In genomic region chr12:123387508-123388217, GRCh38 we compare ENCODE assay signal across 8 cellular contexts. TPM values are rescaled to one million over a fixed set of nuclear protein-coding genes. Genes with fewer than 3 reads are reported as not detected.
DNase-seq lines count a peak whose midpoint lies in the region; ATAC-seq, FAIRE-seq and TF ChIP-seq lines count a peak whose summit lies in the region.

No MANE protein-coding gene starts in this region.

- H3K4me3 Mint-ChIP-seq in activated T-helper 2 cell treated with anti-CD3 and anti-CD28 coated beads, Interferon-gamma antibody, Interleukin-2, Interleukin-4, amounts not matched to agents 10 μg/mL and 5 μg/mL and 100 μg/mL, durations not matched to agents 14 hours and 24 hours and 36 hours (ENCODE audit: low read depth): peak overlapping the region; percentile 81

- H3K9ac ChIP-seq in SK-N-SH (peak overlapping the region; percentile 77), kidney (ENCODE audit: low read length in 2 of 2) (peak overlapping the region in 1 of 2 donors; percentile 54)

- TF ChIP-seq CTCF in SK-N-SH (IDR thresholded peaks at IDR 0.05): no peak
- TF ChIP-seq CTCF in kidney (IDR thresholded peaks at IDR 0.05; ENCODE audit: borderline replicate concordance, extremely low read depth, insufficient read depth): no peak
- no peak for TF ChIP-seq CTCF in suprapubic skin (IDR thresholded peaks at IDR 0.05)

- peaks cover 18% of the 10 kb centered on the region for H3F3A ChIP-seq in SK-N-SH (replicated peaks; ENCODE audit: insufficient read depth)

- ATAC-seq in SK-N-SH treated with all-trans-retinoic acid at 6 μM for 48 hours (no peak), GM19455 (IDR thresholded peaks at IDR 0.05; ENCODE audit: unreplicated experiment) (no peak), HG02884 (IDR thresholded peaks at IDR 0.05; ENCODE audit: unreplicated experiment) (no peak)
- no peak for ATAC-seq in activated CD4-positive, CD25-positive, alpha-beta regulatory T cell treated with anti-CD3 and anti-CD28 coated beads, Interleukin-2, amount 50 U/mL, for 24 hours

- H3K27me3 ChIP-seq in SK-N-SH (ENCODE audit: insufficient read depth) (no peaks in the 10 kb centered on the region), suprapubic skin (no peaks in the 10 kb centered on the region)

- H3K27me3 Mint-ChIP-seq in activated T-helper 2 cell treated with anti-CD3 and anti-CD28 coated beads, Interferon-gamma antibody, Interleukin-2, Interleukin-4, amounts not matched to agents 10 μg/mL and 5 μg/mL and 100 μg/mL, durations not matched to agents 14 hours and 24 hours and 36 hours (ENCODE audit: low read depth): no peaks in the 10 kb centered on the region

- H4K20me1 ChIP-seq in SK-N-SH (ENCODE audit: insufficient read depth): peaks cover 7% of the 10 kb centered on the region

- peak overlapping the region; percentile 64 to 77; a peak in 3 of 4 replicates for H3K4me3 ChIP-seq in SK-N-SH (ENCODE audit: low read depth in 2 of 2, low read length in 1 of 2)
- H3K4me3 ChIP-seq in kidney (ENCODE audit: low read length in 2 of 2): peak overlapping the region; percentile 61 to 72
- peak overlapping the region; percentile 73 for H3K4me3 ChIP-seq in suprapubic skin

- H3K36me3 ChIP-seq in SK-N-SH (replicated peaks in 1 of 2; ENCODE audit: control insufficient read depth in 1 of 2, insufficient read depth in 2 of 2, low read length in 1 of 2) (peaks cover 16 to 19% of the 10 kb centered on the region in 2 experiments), kidney (ENCODE audit: control insufficient read depth in 1 of 2, insufficient read depth in 2 of 2, low read length in 2 of 2) (peaks cover 11 to 12% of the 10 kb centered on the region in 2 donors), suprapubic skin (peaks cover 8% of the 10 kb centered on the region)

- TF ChIP-seq POLR2A in suprapubic skin (IDR thresholded peaks at IDR 0.05): no peak

- H3K9me3 Mint-ChIP-seq in activated T-helper 2 cell treated with anti-CD3 and anti-CD28 coated beads, Interferon-gamma antibody, Interleukin-2, Interleukin-4, amounts not matched to agents 10 μg/mL and 5 μg/mL and 100 μg/mL, durations not matched to agents 14 hours and 24 hours and 36 hours: no peaks in the 10 kb centered on the region

- H2AFZ ChIP-seq in SK-N-SH (ENCODE audit: low read depth): peak overlapping the region; percentile 95; the same call in 1 of the 2 replicates

- peaks cover 76% of the 10 kb centered on the region for H3K79me2 ChIP-seq in SK-N-SH (ENCODE audit: insufficient read depth)

- H3K9me2 ChIP-seq in SK-N-SH: no peaks in the 10 kb centered on the region

- intact Hi-C loops in activated T-helper 2 cell treated with anti-CD3 and anti-CD28 coated beads, Interferon-gamma antibody, Interleukin-2, Interleukin-4, amounts not matched to agents 10 μg/mL and 5 μg/mL and 100 μg/mL, durations not matched to agents 14 hours and 24 hours and 36 hours (cut with micrococcal nuclease): loop anchor here (1.0 to 5.0 kb wide), 3 partner anchors 22 to 195 kb away; partner anchors contain the start of genes RILPL2 and TMED2
- intact Hi-C loops in kidney (cut with DNase I): no loop called here

- no peak for TF ChIP-seq RAD21 in SK-N-SH (IDR thresholded peaks at IDR 0.05; ENCODE audit: low read length)

- H3K4me2 ChIP-seq in SK-N-SH: peak overlapping the region; percentile 99

- TF ChIP-seq EP300 in SK-N-SH (IDR thresholded peaks at IDR 0.05; ENCODE audit: borderline replicate concordance in 1 of 2, low read depth in 1 of 2, low read length in 1 of 2) (no peak), suprapubic skin (IDR thresholded peaks at IDR 0.05) (no peak)

- no peak for DNase-seq in SK-N-SH
- DNase-seq in activated T-helper 2 cell treated with anti-CD3 and anti-CD28 coated beads, Interferon-gamma antibody, Interleukin-2, Interleukin-4, amounts not matched to agents 10 μg/mL and 5 μg/mL and 100 μg/mL, durations not matched to agents 14 hours and 24 hours and 36 hours (ENCODE audit: low spot score): no peak
- DNase-seq in kidney: no peak
- no peak for DNase-seq in suprapubic skin (ENCODE audit: low spot score in 2 of 2)

- H3K9me3 ChIP-seq in SK-N-SH: no peaks in the 10 kb centered on the region
- no peaks in the 10 kb centered on the region for H3K9me3 ChIP-seq in kidney (ENCODE audit: control insufficient read depth in 1 of 2, low read length in 2 of 2)
- no peaks in the 10 kb centered on the region for H3K9me3 ChIP-seq in suprapubic skin

- POLR2A ChIA-PET in SK-N-SH (lab: Yijun Ruan, JAX): interaction anchor here (1.0 kb wide), 1 partner anchor 215 kb away, joined by 3 read pairs; no protein-coding TSS in a partner anchor

- peak overlapping the region; percentile 76 to 77 for H3K27ac ChIP-seq in SK-N-SH (ENCODE audit: low read depth in 2 of 2, low read length in 1 of 2)
- peak overlapping the region; percentile 82 to 92 for H3K27ac ChIP-seq in kidney (ENCODE audit: low read depth in 2 of 2, low read length in 2 of 2)
- peak overlapping the region; percentile 86 for H3K27ac ChIP-seq in suprapubic skin

- peak overlapping the region; percentile 90 for H3K27ac Mint-ChIP-seq in activated T-helper 2 cell treated with anti-CD3 and anti-CD28 coated beads, Interferon-gamma antibody, Interleukin-2, Interleukin-4, amounts not matched to agents 10 μg/mL and 5 μg/mL and 100 μg/mL, durations not matched to agents 14 hours and 24 hours and 36 hours

- FAIRE-seq in kidney (lab: Jason Lieb, UNC): no peak

- peaks cover 37% of the 10 kb centered on the region for H3K4me1 Mint-ChIP-seq in activated T-helper 2 cell treated with anti-CD3 and anti-CD28 coated beads, Interferon-gamma antibody, Interleukin-2, Interleukin-4, amounts not matched to agents 10 μg/mL and 5 μg/mL and 100 μg/mL, durations not matched to agents 14 hours and 24 hours and 36 hours (ENCODE audit: low read depth)

- WGBS in SK-N-SH (ENCODE audit: low lambda C conversion rate): 83% methylated on average over 3 of the region's 8 CpGs
- WGBS in suprapubic skin: 67% methylated on average over 8 of the region's 8 CpGs

- CTCF ChIA-PET in SK-N-SH (lab: Yijun Ruan, JAX): interaction anchor here (0.7 to 2.0 kb wide), 4 partner anchors 22 to 83 kb away, joined by 3 to 6 read pairs (median 4); no protein-coding TSS in a partner anchor

- H3K4me1 ChIP-seq in SK-N-SH (ENCODE audit: control insufficient read depth in 1 of 2, insufficient read depth in 2 of 2, low read depth in 1 of 2, low read length in 1 of 2): peaks cover 10 to 17% of the 10 kb centered on the region in 2 experiments; a peak in 3 of 4 replicates
- H3K4me1 ChIP-seq in kidney (ENCODE audit: control insufficient read depth in 1 of 2, insufficient read depth in 1 of 2, low read depth in 1 of 2, low read length in 2 of 2): peaks cover 4 to 29% of the 10 kb centered on the region in 2 donors
- peaks cover 59% of the 10 kb centered on the region for H3K4me1 ChIP-seq in suprapubic skin

- H3K36me3 Mint-ChIP-seq in activated T-helper 2 cell treated with anti-CD3 and anti-CD28 coated beads, Interferon-gamma antibody, Interleukin-2, Interleukin-4, amounts not matched to agents 10 μg/mL and 5 μg/mL and 100 μg/mL, durations not matched to agents 14 hours and 24 hours and 36 hours (ENCODE audit: low read depth): peaks cover 29% of the 10 kb centered on the region

TF ChIP-seq in SK-N-SH, 30 proteins besides CTCF, POLR2A, EP300 and RAD21 (continues in another document):
- no peak for TF ChIP-seq SMC3 (IDR thresholded peaks at IDR 0.05; ENCODE audit: low read depth, low read length)

RNA-seq across cellular contexts. Expression of gene KMT5A, which starts 3.7 kb away (rescaled TPM):
- polyA plus RNA-seq in SK-N-SH (2012; rRNA removed): 29.7 and 37.6 TPM in 2 replicates
- polyA plus RNA-seq in SK-N-SH (2012; cell fraction: cytosol; rRNA removed): 35.6 and 36.4 TPM in 2 replicates
- polyA plus RNA-seq in SK-N-SH (2012; cell fraction: nucleus; rRNA removed): 51.0 and 62.5 TPM in 2 replicates
- total RNA-seq in activated T-helper 2 cell treated with anti-CD3 and anti-CD28 coated beads, Interferon-gamma antibody, Interleukin-2, Interleukin-4, amounts not matched to agents 10 μg/mL and 5 μg/mL and 100 μg/mL, durations not matched to agents 14 hours and 24 hours and 36 hours: 72.7 and 74.1 TPM in 2 replicates
- 26.7 TPM for total RNA-seq in kidney
- polyA plus RNA-seq in kidney (ENCODE audit: insufficient read depth, low read depth, low replicate concordance): 13.1 TPM
- 10 to 100 TPM; 52.2 to 70.1 (median 60.8) TPM for total RNA-seq in suprapubic skin

RNA-seq across cellular contexts. Expression of gene SBNO1, which starts 23.0 kb away (rescaled TPM):
- polyA plus RNA-seq in SK-N-SH (2012; rRNA removed): 4.5 and 5.5 TPM in 2 replicates
- 5.6 and 6.3 TPM in 2 replicates for polyA plus RNA-seq in SK-N-SH (2012; cell fraction: cytosol; rRNA removed)
- polyA plus RNA-seq in SK-N-SH (2012; cell fraction: nucleus; rRNA removed): 5.0 and 8.3 TPM in 2 replicates
- total RNA-seq in activated T-helper 2 cell treated with anti-CD3 and anti-CD28 coated beads, Interferon-gamma antibody, Interleukin-2, Interleukin-4, amounts not matched to agents 10 μg/mL and 5 μg/mL and 100 μg/mL, durations not matched to agents 14 hours and 24 hours and 36 hours: 51.1 and 52.2 TPM in 2 replicates
- 32.0 TPM for total RNA-seq in kidney
- 4.3 TPM for polyA plus RNA-seq in kidney (ENCODE audit: insufficient read depth, low read depth, low replicate concordance)
- 10 to 100 TPM; 18.2 to 26.6 (median 25.8) TPM for total RNA-seq in suprapubic skin

RNA-seq across cellular contexts. Expression of gene RILPL2, which starts 48.8 kb away (rescaled TPM):
- 5.0 and 5.2 TPM in 2 replicates for polyA plus RNA-seq in SK-N-SH (2012; rRNA removed)
- polyA plus RNA-seq in SK-N-SH (2012; cell fraction: cytosol; rRNA removed): 4.9 and 5.0 TPM in 2 replicates
- polyA plus RNA-seq in SK-N-SH (2012; cell fraction: nucleus; rRNA removed): 1.9 and 2.1 TPM in 2 replicates
- 15.7 and 16.3 TPM in 2 replicates for total RNA-seq in activated T-helper 2 cell treated with anti-CD3 and anti-CD28 coated beads, Interferon-gamma antibody, Interleukin-2, Interleukin-4, amounts not matched to agents 10 μg/mL and 5 μg/mL and 100 μg/mL, durations not matched to agents 14 hours and 24 hours and 36 hours
- total RNA-seq in kidney: 8.0 TPM
- polyA plus RNA-seq in kidney (ENCODE audit: insufficient read depth, low read depth, low replicate concordance): 11.1 TPM
- total RNA-seq in suprapubic skin: 1 to 10 TPM; 3.2 to 6.1 (median 4.3) TPM
